In the genomic region with DNA sequence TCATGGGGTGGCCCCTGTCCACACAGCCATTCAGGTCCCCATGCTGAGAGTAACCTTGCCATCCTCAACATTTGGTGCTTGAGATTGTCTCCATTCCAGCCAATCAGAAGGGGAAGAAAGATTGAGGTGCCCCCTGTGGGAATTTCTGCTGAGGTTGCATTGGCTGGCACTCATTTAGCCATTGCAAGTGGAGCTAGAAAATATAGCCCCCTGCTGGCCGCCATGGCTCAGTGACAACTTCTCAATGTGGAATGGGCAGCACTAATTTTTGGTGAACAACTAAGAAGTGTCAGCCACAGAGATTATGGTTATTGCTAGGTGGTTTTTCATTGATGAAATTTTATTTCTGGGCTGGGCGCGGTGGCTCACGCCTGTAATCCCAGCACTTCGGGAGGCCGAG, we compare ENCODE assay signal across 1 cellular context.
TF ChIP-seq lines count a peak whose summit lies in the region.

No MANE protein-coding gene starts in this region.

TF ChIP-seq in Ishikawa, 13 proteins besides CTCF, POLR2A, EP300 and RAD21 (continued from another document):
- TF ChIP-seq, protein P1, sequence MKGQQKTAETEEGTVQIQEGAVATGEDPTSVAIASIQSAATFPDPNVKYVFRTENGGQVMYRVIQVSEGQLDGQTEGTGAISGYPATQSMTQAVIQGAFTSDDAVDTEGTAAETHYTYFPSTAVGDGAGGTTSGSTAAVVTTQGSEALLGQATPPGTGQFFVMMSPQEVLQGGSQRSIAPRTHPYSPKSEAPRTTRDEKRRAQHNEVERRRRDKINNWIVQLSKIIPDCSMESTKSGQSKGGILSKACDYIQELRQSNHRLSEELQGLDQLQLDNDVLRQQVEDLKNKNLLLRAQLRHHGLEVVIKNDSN (IDR thresholded peaks at IDR 0.05): no peak
- TF ChIP-seq TCF12 (IDR thresholded peaks at IDR 0.05; ENCODE audit: low read depth) (no peak), TEAD4 (IDR thresholded peaks at IDR 0.05) (no peak), MAX (IDR thresholded peaks at IDR 0.05) (no peak), CREB1 (IDR thresholded peaks at IDR 0.05; ENCODE audit: low read depth) (no peak), ZBTB7A (IDR thresholded peaks at IDR 0.05; ENCODE audit: low read depth) (no peak), CEBPB (IDR thresholded peaks at IDR 0.05) (no peak), FOXM1 (IDR thresholded peaks at IDR 0.05; ENCODE audit: borderline replicate concordance, low read depth) (no peak)
